ENCODE assay signal across 23 cellular contexts in genomic region chr16:13316008-13316407, GRCh38.
A peak's percentile ranks its signal among the peaks of the same experiment; 100 is the strongest.
DNase-seq lines count a peak whose midpoint lies in the region; ATAC-seq, FAIRE-seq and TF ChIP-seq lines count a peak whose summit lies in the region.
"Had no signal": no experiment of that assay in that cellular context is flagged by ENCODE, and none has a peak within 500 bp of the region (broad histone marks: within the 10 kb centered on the region; RNA-seq: fewer than 3 reads in every experiment).

No MANE protein-coding gene starts in this region.

- POLR2A ChIA-PET in T-cell (lab: Charles Lee) = no interaction called here

- DNase-seq in ACHN (peak; percentile 13), GOT3 (lab: John Stamatoyannopoulos, UW) (peak; percentile 24), astrocyte (ENCODE audit: low read depth) (peak; percentile 61), kidney tubule cell (ENCODE audit: low spot score) (peak; percentile 87), COLO668 (lab: John Stamatoyannopoulos, UW; ENCODE audit: unreplicated experiment) (no peak), T-cell (no peak), EL (no peak)
- DNase-seq in stimulated activated CD4-positive, alpha-beta T cell treated with anti-CD3 and anti-CD28 coated beads, Interleukin-1b, Interleukin-23, amount 100 ng/mL, for 48 hours = no peak
- DNase-seq: activated CD4-positive, alpha-beta T cell treated with anti-CD3 and anti-CD28 coated beads for 48 hours; activated naive CD4-positive, alpha-beta T cell treated with Interleukin-2 at 50 U/mL for 16 hours; activated T-cell treated with anti-CD3 and anti-CD28 coated beads for 4 hours; head of caudate nucleus; IMR-90; NCI-H1048; NCI-H524; stimulated activated naive CD8-positive, alpha-beta T cell treated with anti-CD3 and anti-CD28 coated beads, Interleukin-15, Interleukin-2, amounts not matched to agents 100 U/mL and 50 U/mL, for 24 hours; T-helper 9 cell had no signal

- FAIRE-seq in astrocyte (lab: Jason Lieb, UNC) = no peak
- FAIRE-seq: GM12891 had no signal

- H3K79me2 ChIP-seq in astrocyte (ENCODE audit: insufficient read depth, low read length) = no peaks in the 10 kb centered on the region

- no peak overlapping the region for H3K9ac ChIP-seq in astrocyte (ENCODE audit: low read length)

- no peaks in the 10 kb centered on the region for H3K9me3 ChIP-seq in astrocyte (ENCODE audit: insufficient read depth, low read depth, low read length)
- H3K9me3 ChIP-seq: SJSA1 had no signal

- H3K27ac ChIP-seq in astrocyte (ENCODE audit: low read depth, low read length) = no peak overlapping the region
- H3K27ac ChIP-seq: SJSA1 had no signal

- in situ Hi-C loops in ACHN (cut with HindIII; ENCODE audit: low pct_ligation_motif_present, low pct_unique_long_range_greater_than_20kb, low sequenced_read_pairs) = no loop called here

- ATAC-seq in T-cell (replicated peaks in 1 of 4) = no peak
- ATAC-seq: stimulated activated naive CD8-positive, alpha-beta T cell treated with anti-CD3 and anti-CD28 coated beads, Interleukin-15, Interleukin-2, amounts not matched to agents 100 U/mL and 50 U/mL, for 24 hours had no signal

- H3K4me1 ChIP-seq in astrocyte (ENCODE audit: insufficient read depth, low read length) = no peaks in the 10 kb centered on the region
- H3K4me1 ChIP-seq: SJSA1 had no signal

- H3K36me3 Mint-ChIP-seq in astrocyte (ENCODE audit: low read depth, unreplicated experiment) = no peaks in the 10 kb centered on the region
- H3K36me3 Mint-ChIP-seq in T-cell = no peaks in the 10 kb centered on the region
- H3K36me3 Mint-ChIP-seq: brain had no signal

- peaks cover 16% of the 10 kb centered on the region for H3K4me1 Mint-ChIP-seq in astrocyte (ENCODE audit: low read depth, unreplicated experiment)
- peaks cover 0 to 5% (median 3%) of the 10 kb centered on the region in 3 donors for H3K4me1 Mint-ChIP-seq in T-cell
- H3K4me1 Mint-ChIP-seq: brain had no signal

- no peak overlapping the region for H3K4me2 ChIP-seq in astrocyte (ENCODE audit: low read length)

- peak overlapping the region; percentile 81 for H3K27ac Mint-ChIP-seq in astrocyte (ENCODE audit: unreplicated experiment)
- H3K27ac Mint-ChIP-seq in T-cell = no peak overlapping the region
- H3K27ac Mint-ChIP-seq: brain; dendritic cell treated with granulocyte-macrophage colony-stimulating factor and Interleukin-4, amounts not matched to agents 40 ng/mL and 50 ng/mL, for 4 days had no signal

- TF ChIP-seq CTCF in astrocyte (IDR thresholded peaks at IDR 0.05; ENCODE audit: insufficient read depth, low read depth, low read length) = no peak

- no peak overlapping the region for H2AFZ ChIP-seq in astrocyte (ENCODE audit: low read depth, low read length)

- H3K27me3 ChIP-seq in astrocyte (ENCODE audit: insufficient read depth, low read length) = no peaks in the 10 kb centered on the region
- H3K27me3 ChIP-seq: SJSA1 had no signal

- H3K27me3 Mint-ChIP-seq in astrocyte (ENCODE audit: low read depth, unreplicated experiment) (no peaks in the 10 kb centered on the region), T-cell (no peaks in the 10 kb centered on the region)
- H3K27me3 Mint-ChIP-seq: dendritic cell treated with granulocyte-macrophage colony-stimulating factor and Interleukin-4, amounts not matched to agents 40 ng/mL and 50 ng/mL, for 4 days had no signal

- CTCF ChIA-PET in T-cell (lab: Charles Lee) = no interaction called here

- no peaks in the 10 kb centered on the region for H3K36me3 ChIP-seq in astrocyte (ENCODE audit: insufficient read depth, low read length)
- H3K36me3 ChIP-seq: SJSA1 had no signal

- no peaks in the 10 kb centered on the region for H4K20me1 ChIP-seq in astrocyte (ENCODE audit: insufficient read depth, low read length)

- H3K4me3 Mint-ChIP-seq in astrocyte (ENCODE audit: unreplicated experiment) (peak overlapping the region; percentile 9), T-cell (no peak overlapping the region)
- H3K4me3 Mint-ChIP-seq: brain; dendritic cell treated with granulocyte-macrophage colony-stimulating factor and Interleukin-4, amounts not matched to agents 40 ng/mL and 50 ng/mL, for 4 days; neural crest cell had no signal

- H3K9me3 Mint-ChIP-seq in astrocyte (ENCODE audit: unreplicated experiment) (peaks cover 1% of the 10 kb centered on the region), T-cell (peaks cover 0 to 4% (median 3%) of the 10 kb centered on the region in 3 donors)
- H3K9me3 Mint-ChIP-seq: brain; dendritic cell treated with granulocyte-macrophage colony-stimulating factor and Interleukin-4, amounts not matched to agents 40 ng/mL and 50 ng/mL, for 4 days had no signal

- no peak overlapping the region for H3K4me3 ChIP-seq in astrocyte (ENCODE audit: insufficient read depth, low read depth, low read length)
- H3K4me3 ChIP-seq: lung, SJSA1 had no signal

Comparison
In these comparisons a context has a peak if more than half of its experiments do, and no peak if none do; other contexts are left out.
1. DNase-seq: peak in ACHN (single experiment), GOT3 (single experiment), astrocyte (single experiment) and kidney tubule cell (single experiment); none in COLO668 (single experiment), stimulated activated CD4-positive, alpha-beta T cell treated with anti-CD3 and anti-CD28 coated beads, Interleukin-1b, Interleukin-23, amount 100 ng/mL, for 48 hours (single experiment), T-cell (0 of 34) and EL (single experiment).